30 cellular contexts compared by ENCODE assay signal in genomic region chr15:74414081-74414580, GRCh38. TPM values are rescaled to one million over a fixed set of nuclear protein-coding genes. Genes with fewer than 3 reads are reported as not detected.
DNase-seq lines count a peak whose midpoint lies in the region; ATAC-seq, FAIRE-seq and TF ChIP-seq lines count a peak whose summit lies in the region.
"Had no signal": no experiment of that assay in that cellular context is flagged by ENCODE, and none has a peak within 500 bp of the region (broad histone marks: within the 10 kb centered on the region; RNA-seq: fewer than 3 reads in every experiment).

No MANE protein-coding gene starts in this region.

- no peak for TF ChIP-seq EP300 in H1 (IDR thresholded peaks at IDR 0.05; ENCODE audit: borderline replicate concordance in 1 of 2, low read depth in 2 of 2, low read length in 2 of 2)

- H3K18ac ChIP-seq in H1 (ENCODE audit: extremely low read depth, low read length): no peak overlapping the region

- no peaks in the 10 kb centered on the region for H3K79me2 ChIP-seq in H1 (ENCODE audit: control insufficient read depth in 1 of 2, insufficient read depth in 2 of 2, low read length in 2 of 2)

- ATAC-seq in activated CD8-positive, alpha-beta memory T cell treated with anti-CD3 and anti-CD28 coated beads, Interleukin-2, amount 10 ng/mL, durations not matched to agents 7 days and 5 days: no peak
- ATAC-seq in RWPE2 (ENCODE audit: low read depth): no peak
- no peak for ATAC-seq in stimulated activated naive B cell treated with anti-CD40 and anti-IgM and Interleukin-4, amounts not matched to agents 10 μg/mL and 1 μg/mL and 100 μg/mL, for 72 hours (replicated peaks)
- ATAC-seq in GM18909 (IDR thresholded peaks at IDR 0.05; ENCODE audit: poor library complexity, unreplicated experiment): no peak
- ATAC-seq in GM21515 (IDR thresholded peaks at IDR 0.05; ENCODE audit: unreplicated experiment): no peak
- no peak for ATAC-seq in GM21423 (IDR thresholded peaks at IDR 0.05; ENCODE audit: unreplicated experiment)
- ATAC-seq: A549, HepG2 had no signal

- 91% methylated on average over 5 of the region's 5 CpGs; no CpG with 5 or more reads in 1 of the 2 experiments for WGBS in H1 (ENCODE audit: extremely low coverage in 1 of 2, insufficient coverage in 1 of 2, insufficient read length in 1 of 2, insufficient replicate concordance in 2 of 2, low coverage in 1 of 2, low lambda C conversion rate in 2 of 2, missing lambda C conversion rate in 1 of 2), 2 experiments

- no peak overlapping the region for H4K91ac ChIP-seq in H1 (replicated peaks; ENCODE audit: insufficient read length, low read length)

- no peak overlapping the region for H2BK15ac ChIP-seq in H1 (ENCODE audit: low read length)

- H3K4me1 Mint-ChIP-seq in activated CD8-positive, alpha-beta memory T cell treated with anti-CD3 and anti-CD28 coated beads, Interleukin-2, amount 10 ng/mL, durations not matched to agents 7 days and 5 days: peaks cover 30% of the 10 kb centered on the region
- H3K4me1 Mint-ChIP-seq in stimulated activated naive B cell treated with anti-CD40 and anti-IgM and Interleukin-4, amounts not matched to agents 10 μg/mL and 1 μg/mL and 100 μg/mL, for 72 hours: peaks cover 78 to 98% of the 10 kb centered on the region in 2 donors

- H2AFZ ChIP-seq in H1 (ENCODE audit: low read length): no peak overlapping the region

- peak overlapping the region; percentile 2 for H3K56ac ChIP-seq in H1 (replicated peaks; ENCODE audit: insufficient read length, low read depth, low read length)

- no peak overlapping the region for H2AK5ac ChIP-seq in H1 (ENCODE audit: low read depth, low read length)

- no peak overlapping the region; the same call in 1 of the 2 replicates for H2BK5ac ChIP-seq in H1 (ENCODE audit: low read depth, low read length)

- no peak overlapping the region for H3K4me3 Mint-ChIP-seq in activated CD8-positive, alpha-beta memory T cell treated with anti-CD3 and anti-CD28 coated beads, Interleukin-2, amount 10 ng/mL, durations not matched to agents 7 days and 5 days
- peak overlapping the region; percentile 12 to 36 for H3K4me3 Mint-ChIP-seq in stimulated activated naive B cell treated with anti-CD40 and anti-IgM and Interleukin-4, amounts not matched to agents 10 μg/mL and 1 μg/mL and 100 μg/mL, for 72 hours

- peak overlapping the region; percentile 95 for H3K27ac ChIP-seq in RWPE2 (ENCODE audit: poor library complexity, severe bottlenecking)
- no peak overlapping the region for H3K27ac ChIP-seq in H1 (ENCODE audit: low read depth, low read length)
- H3K27ac ChIP-seq: A549, cardiac muscle cell, HL-60, upper lobe of left lung had no signal

- TF ChIP-seq POLR2A in H1 (IDR thresholded peaks at IDR 0.05; ENCODE audit: control extremely low read depth in 1 of 2, low read depth in 2 of 2, low read length in 2 of 2): no peak

- no peaks in the 10 kb centered on the region for H3K27me3 Mint-ChIP-seq in activated CD8-positive, alpha-beta memory T cell treated with anti-CD3 and anti-CD28 coated beads, Interleukin-2, amount 10 ng/mL, durations not matched to agents 7 days and 5 days
- H3K27me3 Mint-ChIP-seq in stimulated activated naive B cell treated with anti-CD40 and anti-IgM and Interleukin-4, amounts not matched to agents 10 μg/mL and 1 μg/mL and 100 μg/mL, for 72 hours: no peaks in the 10 kb centered on the region

- no peak for TF ChIP-seq CTCF in RWPE2 (IDR thresholded peaks at IDR 0.05; ENCODE audit: poor library complexity, severe bottlenecking)
- TF ChIP-seq CTCF in H1 (IDR thresholded peaks at IDR 0.05; ENCODE audit: control extremely low read depth in 1 of 3, insufficient read depth in 1 of 3, low read depth in 1 of 3, low read length in 3 of 3): no peak

- CTCF ChIA-PET in activated CD8-positive, alpha-beta memory T cell treated with anti-CD3 and anti-CD28 coated beads, Interleukin-2, amount 10 ng/mL, durations not matched to agents 7 days and 5 days (lab: Charles Lee): no interaction called here
- CTCF ChIA-PET in H1 (lab: Charles Lee; ENCODE audit: partially characterized antibody): interaction anchor here (1.1 to 1.2 kb wide), 2 partner anchors 10 to 29 kb away, joined by 3 read pairs; no protein-coding TSS in a partner anchor

- no peak overlapping the region; the same call in 1 of the 2 replicates for H4K8ac ChIP-seq in H1 (ENCODE audit: extremely low read depth, insufficient read depth, low read length)

- no peaks in the 10 kb centered on the region for H3K9me3 ChIP-seq in RWPE2 (ENCODE audit: severe bottlenecking)
- H3K9me3 ChIP-seq in H1 (ENCODE audit: insufficient read depth in 2 of 2, low read depth in 1 of 2, low read length in 1 of 2): no peaks in the 10 kb centered on the region
- H3K9me3 ChIP-seq: A549, upper lobe of left lung had no signal

- no peak for DNase-seq in activated CD8-positive, alpha-beta memory T cell treated with anti-CD3 and anti-CD28 coated beads, Interleukin-2, amount 10 ng/mL, durations not matched to agents 7 days and 5 days
- DNase-seq in activated CD8-positive, alpha-beta memory T cell treated with anti-CD3 and anti-CD28 coated beads for 24 hours: no peak
- no peak for DNase-seq in RWPE2 (ENCODE audit: low spot score)
- DNase-seq in H1 (ENCODE audit: low read depth in 1 of 2, low spot score in 2 of 2): no peak
- no peak for DNase-seq in stimulated activated naive B cell treated with anti-CD40 and anti-IgM and Interleukin-4, amounts not matched to agents 10 μg/mL and 1 μg/mL and 100 μg/mL, for 72 hours
- DNase-seq: activated CD4-positive, alpha-beta T cell treated with anti-CD3 and anti-CD28 coated beads for 4 hours; activated CD8-positive, alpha-beta memory T cell treated with anti-CD3 and anti-CD28 coated beads, Interleukin-2, amount 50 U/mL, for 4 hours; activated gamma-delta T cell; amygdala; C1 segment of cervical spinal cord; kidney glomerular epithelial cell; mammary epithelial cell; NCI-H1105 treated with DMSO at 0.1 percent for 48 hours; NCI-H2081 treated with DMSO at 0.1 percent for 48 hours; NCI-H82; SHP77; stimulated activated CD4-positive, alpha-beta T cell treated with anti-CD3 and anti-CD28 coated beads, Interleukin-4, amount 100 ng/mL, for 24 hours; SW 1271 had no signal

- POLR2A ChIA-PET in H1 (lab: Charles Lee; ENCODE audit: partially characterized antibody): interaction anchor here (0.9 kb wide), 1 partner anchor 20 kb away, joined by 3 read pairs; the partner anchor contains the start of gene SEMA7A

- H3K4me3 ChIP-seq in RWPE2 (ENCODE audit: severe bottlenecking) (no peak overlapping the region), H1 (ENCODE audit: extremely low read depth in 1 of 4, insufficient read depth in 2 of 4, low read depth in 3 of 4, low read length in 4 of 4) (no peak overlapping the region)
- H3K4me3 ChIP-seq: A549, cardiac muscle cell, upper lobe of left lung had no signal

- H3K4ac ChIP-seq in H1 (replicated peaks; ENCODE audit: insufficient read length, low read depth, low read length): no peak overlapping the region

- H2BK20ac ChIP-seq in H1 (ENCODE audit: low read length): no peak overlapping the region

- no peak overlapping the region for H3K14ac ChIP-seq in H1 (ENCODE audit: insufficient read length)

- no peak overlapping the region for H4K5ac ChIP-seq in H1 (ENCODE audit: insufficient read length, low read depth, low read length)

- H4K20me1 ChIP-seq in H1 (replicated peaks in 1 of 2; ENCODE audit: control insufficient read depth in 1 of 2, insufficient read depth in 2 of 2, low read length in 2 of 2): peaks cover 2 to 4% of the 10 kb centered on the region in 2 experiments

- H3K36me3 Mint-ChIP-seq in activated CD8-positive, alpha-beta memory T cell treated with anti-CD3 and anti-CD28 coated beads, Interleukin-2, amount 10 ng/mL, durations not matched to agents 7 days and 5 days: peaks cover 25% of the 10 kb centered on the region
- peaks cover 87 to 91% of the 10 kb centered on the region in 2 donors for H3K36me3 Mint-ChIP-seq in stimulated activated naive B cell treated with anti-CD40 and anti-IgM and Interleukin-4, amounts not matched to agents 10 μg/mL and 1 μg/mL and 100 μg/mL, for 72 hours

- H3K4me2 ChIP-seq in H1 (ENCODE audit: insufficient read depth in 1 of 2, low read depth in 2 of 2, low read length in 2 of 2): no peak overlapping the region
- H3K4me2 ChIP-seq: A549 had no signal

- H3K36me3 ChIP-seq in RWPE2 (ENCODE audit: low read depth) (peaks cover 76% of the 10 kb centered on the region), H1 (ENCODE audit: control insufficient read depth in 2 of 4, insufficient read depth in 4 of 4, low read length in 3 of 4) (peaks cover 0 to 9% (median 4%) of the 10 kb centered on the region in 4 experiments; a peak in 6 of 8 replicates)
- H3K36me3 ChIP-seq: cardiac muscle cell had no signal

- H3K27me3 ChIP-seq in RWPE2 (ENCODE audit: insufficient read depth, poor library complexity, severe bottlenecking): no peaks in the 10 kb centered on the region
- no peaks in the 10 kb centered on the region for H3K27me3 ChIP-seq in H1 (replicated peaks in 1 of 4; ENCODE audit: control insufficient read depth in 3 of 4, extremely low read depth in 1 of 4, insufficient read depth in 3 of 4, low read length in 3 of 4)
- H3K27me3 ChIP-seq: cardiac muscle cell, upper lobe of left lung had no signal

- no peaks in the 10 kb centered on the region for H3K79me1 ChIP-seq in H1 (ENCODE audit: low read depth, low read length)

- H3K23me2 ChIP-seq in H1 (ENCODE audit: low read depth, low read length): peaks cover 3% of the 10 kb centered on the region; the same call in 1 of the 2 replicates

- peaks cover 25% of the 10 kb centered on the region for H3K4me1 ChIP-seq in RWPE2 (ENCODE audit: insufficient read depth, poor library complexity, severe bottlenecking)
- peaks cover 0 to 3% (median 0%) of the 10 kb centered on the region in 4 experiments; a peak in 1 of 7 replicates for H3K4me1 ChIP-seq in H1 (replicated peaks in 1 of 4; ENCODE audit: control insufficient read depth in 3 of 4, insufficient read depth in 4 of 4, low read length in 3 of 4)
- H3K4me1 ChIP-seq: A549, upper lobe of left lung had no signal

- peak overlapping the region; percentile 24 for H3K27ac Mint-ChIP-seq in activated CD8-positive, alpha-beta memory T cell treated with anti-CD3 and anti-CD28 coated beads, Interleukin-2, amount 10 ng/mL, durations not matched to agents 7 days and 5 days
- peak overlapping the region; percentile 96 for H3K27ac Mint-ChIP-seq in stimulated activated naive B cell treated with anti-CD40 and anti-IgM and Interleukin-4, amounts not matched to agents 10 μg/mL and 1 μg/mL and 100 μg/mL, for 72 hours

- no peak overlapping the region for H2BK12ac ChIP-seq in H1 (ENCODE audit: low read depth, low read length)

- no peaks in the 10 kb centered on the region for H3K9me3 Mint-ChIP-seq in activated CD8-positive, alpha-beta memory T cell treated with anti-CD3 and anti-CD28 coated beads, Interleukin-2, amount 10 ng/mL, durations not matched to agents 7 days and 5 days (ENCODE audit: low read depth)
- no peaks in the 10 kb centered on the region for H3K9me3 Mint-ChIP-seq in stimulated activated naive B cell treated with anti-CD40 and anti-IgM and Interleukin-4, amounts not matched to agents 10 μg/mL and 1 μg/mL and 100 μg/mL, for 72 hours

- H2BK120ac ChIP-seq in H1 (replicated peaks; ENCODE audit: low read depth, low read length): no peak overlapping the region

- H3K9ac ChIP-seq in H1 (replicated peaks in 1 of 4; ENCODE audit: extremely low read depth in 1 of 4, low read depth in 3 of 4, low read length in 3 of 4): no peak overlapping the region

- FAIRE-seq in H1 (lab: Jason Lieb, UNC): no peak
- FAIRE-seq: A549, endometrium, HepG2, TTC549 had no signal

- TF ChIP-seq RAD21 in H1 (IDR thresholded peaks at IDR 0.05 in 1 of 2, conservative IDR thresholded peaks at IDR 0.05 in 1 of 2; ENCODE audit: low read depth in 2 of 2, low read length in 2 of 2): no peak

- no peak overlapping the region for H3K23ac ChIP-seq in H1 (ENCODE audit: insufficient read length)

RNA-seq across cellular contexts. Expression of gene SEMA7A, which starts 19.6 kb away (rescaled TPM):
- total RNA-seq in activated CD8-positive, alpha-beta memory T cell treated with anti-CD3 and anti-CD28 coated beads, Interleukin-2, amount 10 ng/mL, durations not matched to agents 7 days and 5 days: 10 to 100 TPM; 26.4 to 32.9 TPM
- 14.6 and 15.0 TPM in 2 replicates for total RNA-seq in H1 (2021; fragmentation: NEBNext Ultra II Directional; extraction: Animal tissue kit (Norgen Biotek cat#: 25700))
- 10.7 and 13.4 TPM in 2 replicates for polyA plus RNA-seq in H1 (2011; rRNA removed)
- 10.9 TPM for polyA plus RNA-seq in H1 (2011; cell fraction: cytosol; rRNA removed)
- 19.2 TPM for polyA plus RNA-seq in H1 (2011; cell fraction: nucleus; rRNA removed)
- 10.5 to 14.0 TPM (median 12.0 TPM) in 4 replicates for polyA plus RNA-seq in H1 (2012, experiment 1 of 2)
- 11.5 TPM for polyA plus RNA-seq in H1 (2012, experiment 2 of 2)
- polyA plus RNA-seq in H1 (2013, experiment 1 of 2): 16.7 TPM
- polyA plus RNA-seq in H1 (2013, experiment 2 of 2): 16.7 TPM
- polyA minus RNA-seq in H1 (2011; rRNA and poly(A)+ RNA removed): 10.7 and 12.5 TPM in 2 replicates
- polyA minus RNA-seq in H1 (2011; cell fraction: cytosol; rRNA and poly(A)+ RNA removed): 4.6 TPM
- 9.5 TPM for polyA minus RNA-seq in H1 (2011; cell fraction: nucleus; rRNA and poly(A)+ RNA removed)

RNA-seq across cellular contexts. Expression of gene CYP11A1, which starts 46.7 kb away (rescaled TPM):
- total RNA-seq in activated CD8-positive, alpha-beta memory T cell treated with anti-CD3 and anti-CD28 coated beads, Interleukin-2, amount 10 ng/mL, durations not matched to agents 7 days and 5 days: under 1 TPM in 1 of 2 experiments, not detected in 1; 0.55 TPM
- 1.9 and 3.3 TPM in 2 replicates for total RNA-seq in H1 (2021; fragmentation: NEBNext Ultra II Directional; extraction: Animal tissue kit (Norgen Biotek cat#: 25700))
- polyA plus RNA-seq in H1 (2011; rRNA removed): 7.2 and 7.5 TPM in 2 replicates
- 6.9 TPM for polyA plus RNA-seq in H1 (2011; cell fraction: cytosol; rRNA removed)
- 7.1 TPM for polyA plus RNA-seq in H1 (2011; cell fraction: nucleus; rRNA removed)
- polyA plus RNA-seq in H1 (2012, experiment 1 of 2): 3.6 to 5.9 TPM (median 4.9 TPM) in 4 replicates
- polyA plus RNA-seq in H1 (2012, experiment 2 of 2): 4.9 TPM
- polyA plus RNA-seq in H1 (2013, experiment 1 of 2): 2.0 TPM
- 2.0 TPM for polyA plus RNA-seq in H1 (2013, experiment 2 of 2)
- polyA minus RNA-seq in H1 (2011; rRNA and poly(A)+ RNA removed): 6.3 and 7.6 TPM in 2 replicates
- 4.3 TPM for polyA minus RNA-seq in H1 (2011; cell fraction: cytosol; rRNA and poly(A)+ RNA removed)
- polyA minus RNA-seq in H1 (2011; cell fraction: nucleus; rRNA and poly(A)+ RNA removed): 2.8 TPM
- total RNA-seq: myocyte, OCI-LY7 had no signal
- polyA plus RNA-seq: mammary epithelial cell had no signal

RNA-seq across cellular contexts. Expression of gene UBL7, which starts 46.8 kb away (rescaled TPM):
- 10 to 100 TPM; 55.9 to 60.9 TPM for total RNA-seq in activated CD8-positive, alpha-beta memory T cell treated with anti-CD3 and anti-CD28 coated beads, Interleukin-2, amount 10 ng/mL, durations not matched to agents 7 days and 5 days
- total RNA-seq in H1 (2021; fragmentation: NEBNext Ultra II Directional; extraction: Animal tissue kit (Norgen Biotek cat#: 25700)): 71.5 and 76.7 TPM in 2 replicates
- 183 and 186 TPM in 2 replicates for polyA plus RNA-seq in H1 (2011; rRNA removed)
- polyA plus RNA-seq in H1 (2011; cell fraction: cytosol; rRNA removed): 101 TPM
- polyA plus RNA-seq in H1 (2011; cell fraction: nucleus; rRNA removed): 85.9 TPM
- 56.4 to 78.9 TPM (median 73.2 TPM) in 4 replicates for polyA plus RNA-seq in H1 (2012, experiment 1 of 2)
- 143 TPM for polyA plus RNA-seq in H1 (2012, experiment 2 of 2)
- 41.2 TPM for polyA plus RNA-seq in H1 (2013, experiment 1 of 2)
- 42.3 TPM for polyA plus RNA-seq in H1 (2013, experiment 2 of 2)
- 83.6 and 88.4 TPM in 2 replicates for polyA minus RNA-seq in H1 (2011; rRNA and poly(A)+ RNA removed)
- 31.5 TPM for polyA minus RNA-seq in H1 (2011; cell fraction: cytosol; rRNA and poly(A)+ RNA removed)
- polyA minus RNA-seq in H1 (2011; cell fraction: nucleus; rRNA and poly(A)+ RNA removed): 27.7 TPM
